8 cellular contexts compared by ENCODE assay signal in genomic region chr9:21965401-21965951, GRCh38. TPM values are rescaled to one million over a fixed set of nuclear protein-coding genes. Genes with fewer than 3 reads are reported as not detected.
A peak's percentile ranks its signal among the peaks of the same experiment; 100 is the strongest.
DNase-seq lines count a peak whose midpoint lies in the region; ATAC-seq and TF ChIP-seq lines count a peak whose summit lies in the region.

No MANE protein-coding gene starts in this region.

- H3K27ac ChIP-seq in PC-3 (ENCODE audit: low read length) (peak overlapping the region; percentile 68), mesendoderm (ENCODE audit: low read depth, low read length) (no peak overlapping the region), thymus (ENCODE audit: low read depth) (no peak overlapping the region)

- H3K79me1 ChIP-seq in mesendoderm (ENCODE audit: low read length): no peaks in the 10 kb centered on the region

- no peak overlapping the region for H2BK15ac ChIP-seq in mesendoderm (replicated peaks; ENCODE audit: low read depth)

- H4K20me1 ChIP-seq in PC-3 (ENCODE audit: low read length): no peaks in the 10 kb centered on the region

- BruUV-seq in PC-3 (replicated peaks; lab: Mats Ljungman, UMichigan): TSS peak; percentile 89

- H3K4ac ChIP-seq in mesendoderm (ENCODE audit: low read depth, low read length): no peak overlapping the region

- H3K23ac ChIP-seq in mesendoderm (ENCODE audit: low read length): no peak overlapping the region

- H2AFZ ChIP-seq in PC-3 (ENCODE audit: low read length): peak overlapping the region; percentile 61

- H3K4me3 ChIP-seq in PC-3 (ENCODE audit: low read length) (peak overlapping the region; percentile 64), mesendoderm (ENCODE audit: low read length) (peak overlapping the region; percentile 2), thymus (ENCODE audit: low read length) (peak overlapping the region; percentile 30)

- no peaks in the 10 kb centered on the region for H3K9me3 ChIP-seq in PC-3 (ENCODE audit: low read length)
- peaks cover 10% of the 10 kb centered on the region for H3K9me3 ChIP-seq in thymus (ENCODE audit: control insufficient read depth)

- H3K27me3 ChIP-seq in PC-3 (ENCODE audit: low read length): no peaks in the 10 kb centered on the region
- H3K27me3 ChIP-seq in mesendoderm (ENCODE audit: insufficient read depth, low read length, poor library complexity): peaks cover 53% of the 10 kb centered on the region
- H3K27me3 ChIP-seq in thymus (ENCODE audit: control insufficient read depth, insufficient read depth): peaks cover 58% of the 10 kb centered on the region

- WGBS in mesendoderm (ENCODE audit: extremely low coverage, insufficient coverage, low lambda C conversion rate): no CpG with 5 or more reads among the region's 30 CpGs
- 3% methylated on average over 30 of the region's 30 CpGs for WGBS in thymus

- ATAC-seq in GM18517 (IDR thresholded peaks at IDR 0.05; ENCODE audit: unreplicated experiment) (peak; percentile 70), HG02642 (IDR thresholded peaks at IDR 0.05; ENCODE audit: poor library complexity, unreplicated experiment) (peak; percentile 90), PC-3 (peak; percentile 83)

- H3K9ac ChIP-seq in PC-3 (ENCODE audit: low read length): peak overlapping the region; percentile 84
- H3K9ac ChIP-seq in mesendoderm (ENCODE audit: low read length): peak overlapping the region; percentile 49

- no peak overlapping the region for H2BK120ac ChIP-seq in mesendoderm (ENCODE audit: low read depth, low read length)

- H3K4me1 ChIP-seq in PC-3 (ENCODE audit: insufficient read depth, low read length) (no peaks in the 10 kb centered on the region; the same call in 1 of the 2 replicates), mesendoderm (ENCODE audit: control insufficient read depth, low read depth, low read length) (peaks cover 2% of the 10 kb centered on the region), thymus (ENCODE audit: control insufficient read depth, insufficient read depth, low read length) (peaks cover 6% of the 10 kb centered on the region)

- intact Hi-C loops in PC-3 (cut with micrococcal nuclease): loop anchor here (2.0 kb wide), 1 partner anchor 153 kb away; no protein-coding TSS in a partner anchor

- peak; percentile 60 for DNase-seq in PC-3
- peak; percentile 88 for DNase-seq in dermis blood vessel endothelial cell
- DNase-seq in mesendoderm: peak; percentile 87
- no peak for DNase-seq in ACHN
- DNase-seq in SHP77 (lab: John Stamatoyannopoulos, UW): no peak

- H2AK5ac ChIP-seq in mesendoderm (ENCODE audit: low read length): no peak overlapping the region

- H3K36me3 ChIP-seq in PC-3 (ENCODE audit: low read depth, low read length) (peaks cover 7% of the 10 kb centered on the region), mesendoderm (ENCODE audit: control insufficient read depth, insufficient read depth, low read length) (no peaks in the 10 kb centered on the region), thymus (ENCODE audit: control insufficient read depth, insufficient read depth) (no peaks in the 10 kb centered on the region)

- H3K56ac ChIP-seq in mesendoderm (ENCODE audit: low read length): peak overlapping the region; percentile 57

- no peaks in the 10 kb centered on the region for H3F3A ChIP-seq in PC-3 (ENCODE audit: low read length, unreplicated experiment)

- H3K9me2 ChIP-seq in PC-3 (replicated peaks; ENCODE audit: low read length): no peaks in the 10 kb centered on the region

- H2BK5ac ChIP-seq in mesendoderm (ENCODE audit: low read length): no peak overlapping the region

- H4K5ac ChIP-seq in mesendoderm (ENCODE audit: low read length): no peak overlapping the region

- no peak overlapping the region for H4K8ac ChIP-seq in mesendoderm (ENCODE audit: low read depth, low read length)

- H3K79me2 ChIP-seq in PC-3 (ENCODE audit: low read length): no peaks in the 10 kb centered on the region
- no peaks in the 10 kb centered on the region for H3K79me2 ChIP-seq in mesendoderm (ENCODE audit: control insufficient read depth, insufficient read depth, low read length)

- TF ChIP-seq CTCF in PC-3 (conservative IDR thresholded peaks at IDR 0.05; ENCODE audit: low read depth, low read length): peak; percentile 50

- H3K18ac ChIP-seq in mesendoderm (ENCODE audit: low read length): no peak overlapping the region

- in situ Hi-C loops in ACHN (cut with HindIII; ENCODE audit: low pct_ligation_motif_present, low pct_unique_long_range_greater_than_20kb, low sequenced_read_pairs): no loop called here

- POLR2A ChIA-PET in PC-3 (lab: Charles Lee; ENCODE audit: unreplicated experiment): interaction anchor here (0.6 kb wide), 1 partner anchor 152 kb away, joined by 3 read pairs; no protein-coding TSS in a partner anchor

- CTCF ChIA-PET in PC-3 (lab: Charles Lee): no interaction called here

- H3K4me2 ChIP-seq in PC-3 (ENCODE audit: low read length): peak overlapping the region; percentile 87
- peak overlapping the region; percentile 89 for H3K4me2 ChIP-seq in mesendoderm (ENCODE audit: low read length)

RNA-seq across cellular contexts. Expression of gene CDKN2A, which starts 28.7 kb away (rescaled TPM):
- total RNA-seq in PC-3 (2014; rRNA removed): 273 and 293 TPM in 2 replicates
- 1.0 and 1.3 TPM in 2 replicates for total RNA-seq in dermis blood vessel endothelial cell
- 1.2 TPM for polyA plus RNA-seq in mesendoderm (2013, experiment 1 of 2)
- 1.2 TPM for polyA plus RNA-seq in mesendoderm (2013, experiment 2 of 2)
- 5.3 TPM for polyA plus RNA-seq in thymus

RNA-seq across cellular contexts. Expression of gene CDKN2B-AS1, which starts 29.1 kb away (rescaled TPM):
- 0.40 and 2.0 TPM in 2 replicates for total RNA-seq in PC-3 (2014; rRNA removed)
- 0.28 and 2.2 TPM in 2 replicates for total RNA-seq in dermis blood vessel endothelial cell
- polyA plus RNA-seq in mesendoderm (2013, experiment 1 of 2): 0.10 TPM
- 0.06 TPM for polyA plus RNA-seq in mesendoderm (2013, experiment 2 of 2)
- 1.2 TPM for polyA plus RNA-seq in thymus

RNA-seq across cellular contexts. Expression of gene CDKN2B, which starts 43.6 kb away (rescaled TPM):
- total RNA-seq in PC-3 (2014; rRNA removed): 32.2 and 32.7 TPM in 2 replicates
- total RNA-seq in dermis blood vessel endothelial cell: 1.9 and 2.4 TPM in 2 replicates
- polyA plus RNA-seq in mesendoderm (2013, experiment 1 of 2): 1.0 TPM
- 1.3 TPM for polyA plus RNA-seq in mesendoderm (2013, experiment 2 of 2)
- 7.3 TPM for polyA plus RNA-seq in thymus

Comparison
In these comparisons a context has a peak if more than half of its experiments do, and no peak if none do; other contexts are left out.
1. DNase-seq: peak in PC-3 (single experiment), dermis blood vessel endothelial cell (single experiment) and mesendoderm (single experiment); none in ACHN (single experiment) and SHP77 (0 of 2).
2. H3K4me3 ChIP-seq: peak in every context shown above with its lines; median percentile 64 in PC-3; 30 in thymus; 2 in mesendoderm.
3. RNA of gene CDKN2A, which starts 28.7 kb away (total RNA-seq): 273 to 293 TPM in PC-3; 1.0 to 1.3 TPM in dermis blood vessel endothelial cell; every median in the first group is over 100 times any median in the second.
4. Peak in every context shown above with its lines, with median percentiles within 50 percentile points of each other: ATAC-seq.